In genomic region chr1:39720094-39720999, GRCh38 we compare ENCODE assay signal across 1 cellular context.
TF ChIP-seq lines count a peak whose summit lies in the region.

No MANE protein-coding gene starts in this region.

TF ChIP-seq in GM12878, 131 proteins besides CTCF, POLR2A, EP300 and RAD21:
- TF ChIP-seq ZBED1 (IDR thresholded peaks at IDR 0.05; ENCODE audit: borderline replicate concordance) (no peak), SREBF2 (IDR thresholded peaks at IDR 0.05; ENCODE audit: low read length) (no peak), CHD4 (IDR thresholded peaks at IDR 0.05) (no peak), KLF5 (IDR thresholded peaks at IDR 0.05; ENCODE audit: partially characterized antibody) (no peak), ZNF384 (IDR thresholded peaks at IDR 0.05; ENCODE audit: borderline replicate concordance, low read depth, low read length) (peak; percentile 76), SMC3 (IDR thresholded peaks at IDR 0.05; ENCODE audit: borderline replicate concordance, low read length) (peak; percentile 64; the same call in 1 of the 2 replicates), JUND (IDR thresholded peaks at IDR 0.05; ENCODE audit: low read depth, low read length) (no peak), MEF2B (IDR thresholded peaks at IDR 0.05; ENCODE audit: partially characterized antibody, poor library complexity, severe bottlenecking) (no peak)
